18 cellular contexts compared by ENCODE assay signal in genomic region chr10:42937649-42938180, GRCh38.
DNase-seq lines count a peak whose midpoint lies in the region; TF ChIP-seq lines count a peak whose summit lies in the region.
"Had no signal": no experiment of that assay in that cellular context is flagged by ENCODE, and none has a peak within 500 bp of the region (broad histone marks: within the 10 kb centered on the region; RNA-seq: fewer than 3 reads in every experiment).

No MANE protein-coding gene starts in this region.

- H3K18ac ChIP-seq in neuronal stem cell (ENCODE audit: low read length), result peak overlapping the region; percentile 67

- POLR2A ChIA-PET in OCI-LY7 (lab: Charles Lee), result no interaction called here

- H3K27me3 ChIP-seq in neuronal stem cell (ENCODE audit: control insufficient read depth in 3 of 3, insufficient read depth in 3 of 3, low read depth in 1 of 3, low read length in 3 of 3) (peaks cover 0 to 30% (median 20%) of the 10 kb centered on the region in 3 experiments), sigmoid colon (peaks cover 7 to 26% (median 21%) of the 10 kb centered on the region in 3 donors), vagina (no peaks in the 10 kb centered on the region)

- intact Hi-C loops in OCI-LY7 (cut with micrococcal nuclease; ENCODE audit: unreplicated experiment) (no loop called here), sigmoid colon (cut with DNase I) (no loop called here), vagina (cut with DNase I) (no loop called here)

- no peak overlapping the region for H3K14ac ChIP-seq in neuronal stem cell (ENCODE audit: low read length)

- in situ Hi-C loops in GM13976 (cut with MboI; ENCODE audit: low sequenced_read_pairs, unreplicated experiment), result no loop called here

- no CpG with 5 or more reads among the region's 8 CpGs for WGBS in neuronal stem cell (ENCODE audit: extremely low coverage in 2 of 2, insufficient read length in 2 of 2, insufficient replicate concordance in 1 of 2), 2 donors
- WGBS in sigmoid colon, 2 donors, result 40 to 80% methylated on average over 8 of the region's 8 CpGs

- H3K4me1 ChIP-seq in neuronal stem cell (ENCODE audit: control insufficient read depth in 2 of 2, insufficient read depth in 1 of 2, low read depth in 1 of 2, low read length in 2 of 2) (peaks cover 0 to 8% of the 10 kb centered on the region in 2 donors), OCI-LY7 (ENCODE audit: insufficient read depth, low read length, poor library complexity, severe bottlenecking) (no peaks in the 10 kb centered on the region), sigmoid colon (peaks cover 0 to 14% (median 12%) of the 10 kb centered on the region in 4 donors), vagina (peaks cover 12% of the 10 kb centered on the region)

- no peak overlapping the region for H3K9ac ChIP-seq in neuronal stem cell (ENCODE audit: low read depth, low read length, poor library complexity)

- DNase-seq in NCI-H510A treated with DMSO at 0.1 percent for 48 hours (lab: John Stamatoyannopoulos, UW), result peak; percentile 10
- DNase-seq in NCI-H510A (lab: John Stamatoyannopoulos, UW), result no peak
- peak; percentile 3 for DNase-seq in GM13976 (ENCODE audit: low spot score)
- peak; percentile 28 for DNase-seq in activated CD8-positive, alpha-beta memory T cell treated with anti-CD3 and anti-CD28 coated beads, Interleukin-2, amount 50 U/mL, for 48 hours
- DNase-seq in neuronal stem cell (ENCODE audit: low spot score), result no peak
- no peak for DNase-seq in OCI-LY7 (ENCODE audit: low spot score)
- no peak for DNase-seq in sigmoid colon
- no peak for DNase-seq in vagina (ENCODE audit: extremely low spot score in 2 of 2)
- DNase-seq: AML-193, C1 segment of cervical spinal cord, DMS79, IMR-90, MV-4-11, NCI-H187, NCI-H446, NCI-H774, PC-3 had no signal

- TF ChIP-seq EP300 in sigmoid colon (IDR thresholded peaks at IDR 0.05), result no peak

- no peaks in the 10 kb centered on the region for H4K20me1 ChIP-seq in OCI-LY7 (ENCODE audit: insufficient read depth, low read length)

- no peak overlapping the region for H2BK5ac ChIP-seq in neuronal stem cell (ENCODE audit: low read length)

- H3K4me3 ChIP-seq in neuronal stem cell (ENCODE audit: low read length in 2 of 2) (peak overlapping the region in 1 of 2 donors; percentile 28), OCI-LY7 (ENCODE audit: low read depth, low read length, poor library complexity, severe bottlenecking) (no peak overlapping the region), sigmoid colon (no peak overlapping the region), vagina (no peak overlapping the region)
- H3K4me3 ChIP-seq: SK-N-MC had no signal

- H3K36me3 ChIP-seq in neuronal stem cell (replicated peaks in 1 of 2; ENCODE audit: control insufficient read depth in 2 of 2, insufficient read depth in 2 of 2, low read length in 2 of 2) (no peaks in the 10 kb centered on the region), OCI-LY7 (ENCODE audit: insufficient read depth, low read length) (no peaks in the 10 kb centered on the region), sigmoid colon (no peaks in the 10 kb centered on the region), vagina (no peaks in the 10 kb centered on the region)

- CTCF ChIA-PET in OCI-LY7 (lab: Charles Lee; ENCODE audit: unreplicated experiment), result no interaction called here

- no peak overlapping the region for H4K91ac ChIP-seq in neuronal stem cell (ENCODE audit: low read depth, low read length, poor library complexity)

- H3K79me1 ChIP-seq in neuronal stem cell (ENCODE audit: low read depth, low read length), result no peaks in the 10 kb centered on the region

- H3K79me2 ChIP-seq in OCI-LY7 (ENCODE audit: insufficient read depth, low read depth, low read length), result no peaks in the 10 kb centered on the region

- no peak overlapping the region for H2AFZ ChIP-seq in neuronal stem cell (ENCODE audit: low read length)
- H2AFZ ChIP-seq in OCI-LY7 (ENCODE audit: low read length), result no peak overlapping the region

- H3K23ac ChIP-seq in neuronal stem cell (ENCODE audit: low read depth, low read length, poor library complexity), result no peak overlapping the region

- H2AK5ac ChIP-seq in neuronal stem cell (ENCODE audit: low read depth, low read length), result no peak overlapping the region

- no peaks in the 10 kb centered on the region for H3K9me2 ChIP-seq in OCI-LY7 (ENCODE audit: insufficient read depth, low read length)

- no TSS peak for BruUV-seq in OCI-LY7 (replicated peaks; lab: Mats Ljungman, UMichigan)

- H2BK120ac ChIP-seq in neuronal stem cell (ENCODE audit: low read depth, low read length), result no peak overlapping the region

- H3K27ac ChIP-seq in neuronal stem cell (replicated peaks; ENCODE audit: low read length) (no peak overlapping the region), OCI-LY7 (ENCODE audit: low read depth, low read length, poor library complexity, severe bottlenecking) (no peak overlapping the region), sigmoid colon (no peak overlapping the region), vagina (no peak overlapping the region)
- H3K27ac ChIP-seq: SK-N-MC had no signal

- no peak overlapping the region for H2BK15ac ChIP-seq in neuronal stem cell (ENCODE audit: low read length)

- TF ChIP-seq POLR2A in sigmoid colon (IDR thresholded peaks at IDR 0.05), result no peak
- no peak for TF ChIP-seq POLR2A in vagina (IDR thresholded peaks at IDR 0.05)

- no peak overlapping the region for H2BK12ac ChIP-seq in neuronal stem cell (ENCODE audit: low read length)

- no peaks in the 10 kb centered on the region for H3K9me3 ChIP-seq in neuronal stem cell (replicated peaks in 1 of 2; ENCODE audit: control insufficient read depth in 2 of 2, insufficient read depth in 1 of 2, low read depth in 1 of 2, low read length in 2 of 2)
- H3K9me3 ChIP-seq in OCI-LY7 (ENCODE audit: low read length), result no peaks in the 10 kb centered on the region
- H3K9me3 ChIP-seq in sigmoid colon, result no peaks in the 10 kb centered on the region
- H3K9me3 ChIP-seq in vagina, result no peaks in the 10 kb centered on the region

- no peak overlapping the region for H3K4ac ChIP-seq in neuronal stem cell (ENCODE audit: low read length)

- TF ChIP-seq CTCF in GM13976 (IDR thresholded peaks at IDR 0.05; ENCODE audit: borderline replicate concordance, control extremely low read depth, extremely low read depth, insufficient read depth, missing control alignments), result no peak
- no peak for TF ChIP-seq CTCF in OCI-LY7 (conservative IDR thresholded peaks at IDR 0.05; ENCODE audit: low read length)
- no peak for TF ChIP-seq CTCF in sigmoid colon (IDR thresholded peaks at IDR 0.05)
- no peak for TF ChIP-seq CTCF in vagina (IDR thresholded peaks at IDR 0.05)

- no peak overlapping the region for H3K4me2 ChIP-seq in neuronal stem cell (ENCODE audit: insufficient read depth, low read length, poor library complexity, severe bottlenecking)
- no peak overlapping the region for H3K4me2 ChIP-seq in OCI-LY7 (ENCODE audit: low read length)

- H4K8ac ChIP-seq in neuronal stem cell (ENCODE audit: low read depth, low read length), result no peak overlapping the region

Comparison
In these comparisons a context has a peak if more than half of its experiments do, and no peak if none do; other contexts are left out.
1. DNase-seq: peak in NCI-H510A treated with DMSO at 0.1 percent for 48 hours (single experiment), GM13976 (single experiment) and activated CD8-positive, alpha-beta memory T cell treated with anti-CD3 and anti-CD28 coated beads, Interleukin-2, amount 50 U/mL, for 48 hours (single experiment); none in NCI-H510A (single experiment), neuronal stem cell (single experiment), OCI-LY7 (single experiment), sigmoid colon (single experiment) and vagina (0 of 2).